In genomic region chr16:18932243-18932997, GRCh38 we compare ENCODE assay signal across 15 cellular contexts. TPM values are rescaled to one million over a fixed set of nuclear protein-coding genes. Genes with fewer than 3 reads are reported as not detected.
DNase-seq lines count a peak whose midpoint lies in the region; ATAC-seq and TF ChIP-seq lines count a peak whose summit lies in the region.
"Had no signal": no experiment of that assay in that cellular context is flagged by ENCODE, and none has a peak within 500 bp of the region (broad histone marks: within the 10 kb centered on the region; RNA-seq: fewer than 3 reads in every experiment).

No MANE protein-coding gene starts in this region.

- no peak overlapping the region for H3K4me3 Mint-ChIP-seq in activated T-cell treated with anti-CD3 and anti-CD28 coated beads, Interleukin-2, amount 50 U/mL, for 72 hours
- H3K4me3 Mint-ChIP-seq: activated CD4-positive, alpha-beta T cell treated with anti-CD3 and anti-CD28 coated beads, Interleukin-2, amount 10 ng/mL, durations not matched to agents 7 days and 5 days; activated naive CD8-positive, alpha-beta T cell had no signal

- no peak for DNase-seq in activated T-cell treated with anti-CD3 and anti-CD28 coated beads, Interleukin-2, amount 50 U/mL, for 72 hours
- DNase-seq in activated T-cell treated with anti-CD3 and anti-CD28 coated beads for 4 hours (no peak), brain microvascular endothelial cell (peak; percentile 16), right cardiac atrium (no peak), tibial artery (peak; percentile 53 to 82), NCI-H1105 (lab: John Stamatoyannopoulos, UW) (no peak)
- DNase-seq: activated CD4-positive, alpha-beta T cell treated with anti-CD3 and anti-CD28 coated beads, Interleukin-2, amount 10 ng/mL, durations not matched to agents 7 days and 5 days; esophagus squamous epithelium; NCI-H2081; SJCRH30 had no signal

- H3K4me1 Mint-ChIP-seq in activated T-cell treated with anti-CD3 and anti-CD28 coated beads, Interleukin-2, amount 50 U/mL, for 72 hours (ENCODE audit: low read depth) = peaks cover 11% of the 10 kb centered on the region

- H3K4me3 ChIP-seq in brain microvascular endothelial cell (ENCODE audit: low read depth, low read length) (no peak overlapping the region), right cardiac atrium (ENCODE audit: low read length) (no peak overlapping the region), tibial artery (no peak overlapping the region)
- H3K4me3 ChIP-seq: esophagus squamous epithelium, prostate gland, SJCRH30 had no signal

- no peak for ATAC-seq in activated T-cell treated with anti-CD3 and anti-CD28 coated beads, Interleukin-2, amount 50 U/mL, for 72 hours (replicated peaks in 1 of 2)
- ATAC-seq in right cardiac atrium (peak; percentile 61 to 69), GM21526 (IDR thresholded peaks at IDR 0.05; ENCODE audit: low FRiP score, unreplicated experiment) (no peak), GM21619 (IDR thresholded peaks at IDR 0.05; ENCODE audit: unreplicated experiment) (no peak)

- H3K27ac ChIP-seq in brain microvascular endothelial cell (no peak overlapping the region), right cardiac atrium (ENCODE audit: low read length) (peak overlapping the region; percentile 81), tibial artery (peak overlapping the region; percentile 76 to 85)
- H3K27ac ChIP-seq: 22Rv1, prostate gland, SJCRH30 had no signal

- 37% methylated on average over 5 of the region's 5 CpGs for WGBS in right cardiac atrium

- intact Hi-C loops in right cardiac atrium (cut with DNase I) = no loop called here
- intact Hi-C loops in tibial artery (cut with DNase I; ENCODE audit: low total_unique reads) = no loop called here

- H3K27ac Mint-ChIP-seq in activated T-cell treated with anti-CD3 and anti-CD28 coated beads, Interleukin-2, amount 50 U/mL, for 72 hours = peak overlapping the region; percentile 50
- H3K27ac Mint-ChIP-seq: activated CD4-positive, alpha-beta T cell treated with anti-CD3 and anti-CD28 coated beads, Interleukin-2, amount 10 ng/mL, durations not matched to agents 7 days and 5 days; activated naive CD8-positive, alpha-beta T cell had no signal

- H3K9me3 ChIP-seq in right cardiac atrium (ENCODE audit: control insufficient read depth, low read length) = no peaks in the 10 kb centered on the region
- no peaks in the 10 kb centered on the region for H3K9me3 ChIP-seq in tibial artery
- H3K9me3 ChIP-seq: esophagus squamous epithelium, prostate gland, SJCRH30 had no signal

- H3K36me3 ChIP-seq in brain microvascular endothelial cell (replicated peaks) (no peaks in the 10 kb centered on the region), tibial artery (no peaks in the 10 kb centered on the region)
- H3K36me3 ChIP-seq: esophagus squamous epithelium, prostate gland, SJCRH30 had no signal

- no peaks in the 10 kb centered on the region for H3K36me3 Mint-ChIP-seq in activated T-cell treated with anti-CD3 and anti-CD28 coated beads, Interleukin-2, amount 50 U/mL, for 72 hours (ENCODE audit: insufficient read depth in 2 of 2)

- H3K27me3 ChIP-seq in brain microvascular endothelial cell (replicated peaks) (no peaks in the 10 kb centered on the region), right cardiac atrium (ENCODE audit: control insufficient read depth, insufficient read depth) (no peaks in the 10 kb centered on the region), tibial artery (no peaks in the 10 kb centered on the region)
- H3K27me3 ChIP-seq: esophagus squamous epithelium, SJCRH30 had no signal

- no peak for TF ChIP-seq CTCF in brain microvascular endothelial cell (IDR thresholded peaks at IDR 0.05; ENCODE audit: low read depth, low read length, missing control alignments)
- TF ChIP-seq CTCF in tibial artery (IDR thresholded peaks at IDR 0.05) = no peak

- in situ Hi-C loops in brain microvascular endothelial cell (cut with HindIII; ENCODE audit: low pct_ligation_motif_present, low sequenced_read_pairs) = no loop called here

- no peaks in the 10 kb centered on the region for H3K9me3 Mint-ChIP-seq in activated T-cell treated with anti-CD3 and anti-CD28 coated beads, Interleukin-2, amount 50 U/mL, for 72 hours
- H3K9me3 Mint-ChIP-seq: activated CD4-positive, alpha-beta T cell treated with anti-CD3 and anti-CD28 coated beads, Interleukin-2, amount 10 ng/mL, durations not matched to agents 7 days and 5 days had no signal

- no peaks in the 10 kb centered on the region for H3K27me3 Mint-ChIP-seq in activated T-cell treated with anti-CD3 and anti-CD28 coated beads, Interleukin-2, amount 50 U/mL, for 72 hours (ENCODE audit: low read depth)
- H3K27me3 Mint-ChIP-seq: activated CD4-positive, alpha-beta T cell treated with anti-CD3 and anti-CD28 coated beads, Interleukin-2, amount 10 ng/mL, durations not matched to agents 7 days and 5 days had no signal

- no peaks in the 10 kb centered on the region for H3K4me1 ChIP-seq in right cardiac atrium (ENCODE audit: control insufficient read depth, insufficient read depth, low read length)
- peaks cover 0 to 27% (median 14%) of the 10 kb centered on the region in 4 donors for H3K4me1 ChIP-seq in tibial artery
- H3K4me1 ChIP-seq: prostate gland had no signal

RNA-seq across cellular contexts. Expression of gene SMG1, which starts 6.2 kb away (rescaled TPM):
- total RNA-seq in activated T-cell treated with anti-CD3 and anti-CD28 coated beads, Interleukin-2, amount 50 U/mL, for 72 hours = 100 to 1,000 TPM; 165 to 171 TPM
- 10 to 100 TPM; 37.1 to 57.0 (median 43.2) TPM for total RNA-seq in right cardiac atrium
- polyA plus RNA-seq in right cardiac atrium = 11.5 TPM

RNA-seq across cellular contexts. Expression of gene TMC7, which starts 51.3 kb away (rescaled TPM):
- total RNA-seq in activated T-cell treated with anti-CD3 and anti-CD28 coated beads, Interleukin-2, amount 50 U/mL, for 72 hours = under 1 TPM in 1 of 2 donors, not detected in 1; 0.10 TPM
- total RNA-seq in right cardiac atrium = under 1 TPM; 0.44 to 0.59 (median 0.58) TPM
- 0.84 TPM for polyA plus RNA-seq in right cardiac atrium
- total RNA-seq: activated CD4-positive, alpha-beta T cell treated with anti-CD3 and anti-CD28 coated beads, Interleukin-2, amount 10 ng/mL, durations not matched to agents 7 days and 5 days had no signal

Comparison
In these comparisons a context has a peak if more than half of its experiments do, and no peak if none do; other contexts are left out.
1. ATAC-seq: peak in right cardiac atrium (2 of 2); none in activated T-cell treated with anti-CD3 and anti-CD28 coated beads, Interleukin-2, amount 50 U/mL, for 72 hours (0 of 2), GM21526 (single experiment) and GM21619 (single experiment).
2. DNase-seq: peak in brain microvascular endothelial cell (single experiment) and tibial artery (2 of 2); none in activated T-cell treated with anti-CD3 and anti-CD28 coated beads, Interleukin-2, amount 50 U/mL, for 72 hours (0 of 2), activated T-cell treated with anti-CD3 and anti-CD28 coated beads for 4 hours (single experiment), right cardiac atrium (0 of 3) and NCI-H1105 (single experiment).